Comparison of ENCODE assay signal across 1 cellular context in the genomic region with DNA sequence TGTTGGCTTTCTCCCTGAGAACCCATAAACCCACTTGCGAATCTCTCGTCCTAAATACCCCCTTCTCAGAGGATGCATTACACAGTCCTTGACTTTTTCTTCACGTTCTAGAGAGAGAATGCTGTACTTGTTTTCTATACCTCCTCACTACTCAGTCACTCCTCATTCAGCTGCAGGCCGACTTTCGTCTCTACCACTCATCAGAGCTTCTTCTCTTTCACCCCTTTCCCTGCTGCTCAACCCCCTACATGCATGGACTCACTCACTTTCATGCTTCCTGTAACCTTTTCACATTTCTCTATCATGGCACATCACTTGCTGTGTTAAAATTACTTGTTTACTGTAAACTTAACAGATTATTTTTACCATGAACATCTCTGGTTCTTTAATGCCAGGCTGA.
TF ChIP-seq lines count a peak whose summit lies in the region.

No MANE protein-coding gene starts in this region.

TF ChIP-seq in HepG2, 621 proteins besides CTCF, POLR2A, EP300 and RAD21:
- TF ChIP-seq BHLHE40 (IDR thresholded peaks at IDR 0.05; ENCODE audit: low read length) (no peak), PAX8 (CRISPR knock-in tag; IDR thresholded peaks at IDR 0.05; ENCODE audit: borderline replicate concordance) (no peak), CEBPG (CRISPR knock-in tag; IDR thresholded peaks at IDR 0.05) (no peak), NR1H2 (CRISPR knock-in tag; IDR thresholded peaks at IDR 0.05; ENCODE audit: borderline replicate concordance, low read depth) (no peak), RAD51 (IDR thresholded peaks at IDR 0.05; ENCODE audit: borderline replicate concordance) (no peak), ZNF180 (CRISPR knock-in tag; IDR thresholded peaks at IDR 0.05; ENCODE audit: borderline replicate concordance, low read depth) (no peak), IKZF4 (CRISPR knock-in tag; IDR thresholded peaks at IDR 0.05; ENCODE audit: borderline replicate concordance, low read depth, not compliant biosample characterization) (no peak)
- TF ChIP-seq, protein P1, sequence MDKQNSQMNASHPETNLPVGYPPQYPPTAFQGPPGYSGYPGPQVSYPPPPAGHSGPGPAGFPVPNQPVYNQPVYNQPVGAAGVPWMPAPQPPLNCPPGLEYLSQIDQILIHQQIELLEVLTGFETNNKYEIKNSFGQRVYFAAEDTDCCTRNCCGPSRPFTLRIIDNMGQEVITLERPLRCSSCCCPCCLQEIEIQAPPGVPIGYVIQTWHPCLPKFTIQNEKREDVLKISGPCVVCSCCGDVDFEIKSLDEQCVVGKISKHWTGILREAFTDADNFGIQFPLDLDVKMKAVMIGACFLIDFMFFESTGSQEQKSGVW (CRISPR knock-in tag; IDR thresholded peaks at IDR 0.05; ENCODE audit: borderline replicate concordance) = no peak
